1 cellular context compared by ENCODE assay signal in the genomic region with DNA sequence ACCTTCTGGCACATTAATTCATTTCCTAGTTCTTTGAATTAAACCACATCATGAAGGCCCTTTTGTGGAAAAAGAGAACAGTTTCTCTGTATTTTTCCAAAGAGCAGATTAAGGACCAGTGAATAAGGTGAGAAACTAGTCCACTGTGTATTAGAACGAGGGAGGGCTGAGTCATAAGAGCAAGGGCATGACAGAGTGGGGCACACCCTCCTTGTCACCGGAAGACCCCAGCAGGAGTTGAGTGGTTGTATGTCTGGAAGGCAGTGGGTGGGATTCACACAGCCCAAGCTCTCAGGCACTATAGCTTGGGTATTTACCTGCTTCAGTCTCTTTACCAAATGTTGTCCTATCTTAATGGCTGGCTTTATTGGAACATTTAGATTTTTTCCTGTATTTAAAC.
TF ChIP-seq lines count a peak whose summit lies in the region.

No MANE protein-coding gene starts in this region.

TF ChIP-seq in Ishikawa, 13 proteins besides CTCF, POLR2A, EP300 and RAD21 (continued from another document):
- TF ChIP-seq ZBTB7A (IDR thresholded peaks at IDR 0.05; ENCODE audit: low read depth) (no peak), YY1 (IDR thresholded peaks at IDR 0.05; ENCODE audit: low read depth) (no peak), EGR1 (IDR thresholded peaks at IDR 0.05) (no peak)
- TF ChIP-seq, protein P1, sequence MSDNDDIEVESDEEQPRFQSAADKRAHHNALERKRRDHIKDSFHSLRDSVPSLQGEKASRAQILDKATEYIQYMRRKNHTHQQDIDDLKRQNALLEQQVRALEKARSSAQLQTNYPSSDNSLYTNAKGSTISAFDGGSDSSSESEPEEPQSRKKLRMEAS (IDR thresholded peaks at IDR 0.05), result no peak
- TF ChIP-seq, protein P2, sequence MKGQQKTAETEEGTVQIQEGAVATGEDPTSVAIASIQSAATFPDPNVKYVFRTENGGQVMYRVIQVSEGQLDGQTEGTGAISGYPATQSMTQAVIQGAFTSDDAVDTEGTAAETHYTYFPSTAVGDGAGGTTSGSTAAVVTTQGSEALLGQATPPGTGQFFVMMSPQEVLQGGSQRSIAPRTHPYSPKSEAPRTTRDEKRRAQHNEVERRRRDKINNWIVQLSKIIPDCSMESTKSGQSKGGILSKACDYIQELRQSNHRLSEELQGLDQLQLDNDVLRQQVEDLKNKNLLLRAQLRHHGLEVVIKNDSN (IDR thresholded peaks at IDR 0.05), result no peak
TF ChIP-seq in Ishikawa: peak in this region for 0.
